8 cellular contexts compared by ENCODE assay signal in the genomic region with DNA sequence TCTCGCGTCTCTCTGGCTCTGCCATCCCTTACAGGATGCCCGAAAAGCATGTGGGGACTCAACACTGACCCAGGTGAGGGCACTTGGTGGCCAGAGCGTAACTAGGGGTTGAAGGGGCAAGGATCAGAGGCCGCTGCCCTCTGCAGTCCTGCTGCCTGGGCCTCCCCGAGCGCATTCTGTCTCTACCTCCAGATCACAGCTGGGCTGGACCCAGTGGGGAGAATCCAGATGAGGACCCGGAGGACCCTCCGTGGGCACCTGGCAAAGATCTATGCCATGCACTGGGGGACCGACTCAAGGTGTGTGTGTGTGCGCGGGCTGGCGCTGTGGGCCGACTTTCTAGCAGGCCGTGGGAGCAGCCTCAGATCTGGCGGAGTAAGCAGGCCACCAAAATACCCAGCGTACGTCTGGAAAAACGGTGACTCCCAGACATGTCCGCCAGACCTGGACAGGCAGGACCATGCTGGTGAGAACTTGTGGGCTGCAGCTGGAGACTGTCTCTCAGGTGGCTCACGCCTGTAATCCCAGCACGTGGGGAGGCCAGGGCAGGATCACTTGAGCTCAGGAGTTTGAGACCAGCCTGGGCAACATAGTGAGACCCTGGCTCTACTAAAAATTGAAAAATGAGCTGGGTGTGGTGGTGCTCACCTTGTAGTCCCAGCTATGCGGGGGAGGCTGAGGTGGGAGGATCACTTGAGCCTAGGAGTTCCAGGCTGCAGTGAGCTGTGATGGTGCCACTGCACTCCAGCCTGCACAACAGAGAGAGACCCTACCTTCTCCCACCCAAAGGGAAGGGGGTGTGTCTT. TPM values are rescaled to one million over a fixed set of nuclear protein-coding genes. Genes with fewer than 3 reads are reported as not detected.
A peak's percentile ranks its signal among the peaks of the same experiment; 100 is the strongest.
DNase-seq lines count a peak whose midpoint lies in the region; ATAC-seq, FAIRE-seq and TF ChIP-seq lines count a peak whose summit lies in the region.

No MANE protein-coding gene starts in this region.

- no peaks in the 10 kb centered on the region for H3K27me3 ChIP-seq in heart right ventricle

- peak; percentile 4 for DNase-seq in GM19239 (ENCODE audit: insufficient read length, low spot score)
- DNase-seq in activated T-helper 1 cell treated with anti-CD3 and anti-CD28 coated beads, Interleukin-12 subunit alpha, Interleukin-12 subunit beta, Interleukin-2, Interleukin-4 antibody, amounts not matched to agents 30 ng/mL and 10 ng/mL and 1 ng/mL, durations not matched to agents 14 hours and 24 hours and 36 hours (ENCODE audit: low spot score), result no peak
- DNase-seq in heart right ventricle, result no peak
- DNase-seq in skeletal muscle cell (ENCODE audit: low read depth), result no peak
- no peak for DNase-seq in activated CD4-positive, alpha-beta T cell treated with anti-CD3 and anti-CD28 coated beads for 48 hours
- DNase-seq in EL, result no peak

- H3K27ac ChIP-seq in heart right ventricle, result peak overlapping the region; percentile 78 to 100 (median 98)

- H3K4me1 Mint-ChIP-seq in activated T-helper 1 cell treated with anti-CD3 and anti-CD28 coated beads, Interleukin-12 subunit alpha, Interleukin-12 subunit beta, Interleukin-2, Interleukin-4 antibody, amounts not matched to agents 30 ng/mL and 10 ng/mL and 1 ng/mL, durations not matched to agents 14 hours and 24 hours and 36 hours (ENCODE audit: low read depth), result peaks cover 15% of the 10 kb centered on the region

- no peaks in the 10 kb centered on the region for H3K9me3 Mint-ChIP-seq in activated T-helper 1 cell treated with anti-CD3 and anti-CD28 coated beads, Interleukin-12 subunit alpha, Interleukin-12 subunit beta, Interleukin-2, Interleukin-4 antibody, amounts not matched to agents 30 ng/mL and 10 ng/mL and 1 ng/mL, durations not matched to agents 14 hours and 24 hours and 36 hours

- no peak for TF ChIP-seq CTCF in heart right ventricle (IDR thresholded peaks at IDR 0.05)

- H3K9me3 ChIP-seq in heart right ventricle, result no peaks in the 10 kb centered on the region

- H3K27me3 Mint-ChIP-seq in activated T-helper 1 cell treated with anti-CD3 and anti-CD28 coated beads, Interleukin-12 subunit alpha, Interleukin-12 subunit beta, Interleukin-2, Interleukin-4 antibody, amounts not matched to agents 30 ng/mL and 10 ng/mL and 1 ng/mL, durations not matched to agents 14 hours and 24 hours and 36 hours (ENCODE audit: insufficient read depth), result peaks cover 2% of the 10 kb centered on the region

- H3K4me1 ChIP-seq in heart right ventricle, result peaks cover 0 to 55% (median 23%) of the 10 kb centered on the region in 9 donors

- H3K4me3 Mint-ChIP-seq in activated T-helper 1 cell treated with anti-CD3 and anti-CD28 coated beads, Interleukin-12 subunit alpha, Interleukin-12 subunit beta, Interleukin-2, Interleukin-4 antibody, amounts not matched to agents 30 ng/mL and 10 ng/mL and 1 ng/mL, durations not matched to agents 14 hours and 24 hours and 36 hours, result peak overlapping the region; percentile 88

- 79 to 83% methylated on average over 21 to 23 of the region's 23 CpGs for WGBS in heart right ventricle, 2 donors

- intact Hi-C loops in activated T-helper 1 cell treated with anti-CD3 and anti-CD28 coated beads, Interleukin-12 subunit alpha, Interleukin-12 subunit beta, Interleukin-2, Interleukin-4 antibody, amounts not matched to agents 30 ng/mL and 10 ng/mL and 1 ng/mL, durations not matched to agents 14 hours and 24 hours and 36 hours (cut with micrococcal nuclease), result loop anchor here (10.0 kb wide), 1 partner anchor 552 kb away; a partner anchor contains a TSS
- intact Hi-C loops in heart right ventricle (cut with DNase I), result loop anchor here in 3 of 10 donors (5.0 to 10.0 kb wide), 3 partner anchors 64 to 244 kb away; a partner anchor contains a TSS

- FAIRE-seq in GM19239 (lab: Jason Lieb, UNC), result no peak

- H3K27ac Mint-ChIP-seq in activated T-helper 1 cell treated with anti-CD3 and anti-CD28 coated beads, Interleukin-12 subunit alpha, Interleukin-12 subunit beta, Interleukin-2, Interleukin-4 antibody, amounts not matched to agents 30 ng/mL and 10 ng/mL and 1 ng/mL, durations not matched to agents 14 hours and 24 hours and 36 hours, result peak overlapping the region; percentile 91

- peak overlapping the region in 9 of 10 donors; percentile 95 to 99 (median 96) for H3K4me3 ChIP-seq in heart right ventricle
- peak overlapping the region; percentile 97 for H3K4me3 ChIP-seq in skeletal muscle cell (ENCODE audit: low read depth, low read length)

- peaks cover 0 to 56% (median 30%) of the 10 kb centered on the region in 9 donors for H3K36me3 ChIP-seq in heart right ventricle

- ATAC-seq in heart right ventricle (no peak), HG02571 (IDR thresholded peaks at IDR 0.05; ENCODE audit: unreplicated experiment) (no peak), HG03432 (IDR thresholded peaks at IDR 0.05; ENCODE audit: unreplicated experiment) (no peak)

- H3K36me3 Mint-ChIP-seq in activated T-helper 1 cell treated with anti-CD3 and anti-CD28 coated beads, Interleukin-12 subunit alpha, Interleukin-12 subunit beta, Interleukin-2, Interleukin-4 antibody, amounts not matched to agents 30 ng/mL and 10 ng/mL and 1 ng/mL, durations not matched to agents 14 hours and 24 hours and 36 hours (ENCODE audit: low read depth), result peaks cover 18% of the 10 kb centered on the region

RNA-seq across cellular contexts. Expression of a gene that starts 3.2 kb away (rescaled TPM):
- 218 and 221 TPM in 2 replicates for total RNA-seq in activated T-helper 1 cell treated with anti-CD3 and anti-CD28 coated beads, Interleukin-12 subunit alpha, Interleukin-12 subunit beta, Interleukin-2, Interleukin-4 antibody, amounts not matched to agents 30 ng/mL and 10 ng/mL and 1 ng/mL, durations not matched to agents 14 hours and 24 hours and 36 hours
- total RNA-seq in heart right ventricle, result 100 to 1,000 TPM in 7 of 10 donors, 10 to 100 TPM in 3; 91.6 to 150 (median 106) TPM
- 100 to 1,000 TPM in 1 of 2 donors, 10 to 100 TPM in 1; 32.8 to 227 TPM for polyA plus RNA-seq in heart right ventricle

RNA-seq across cellular contexts. Expression of a gene that starts 17.3 kb away (rescaled TPM):
- 49.1 and 53.8 TPM in 2 replicates for total RNA-seq in activated T-helper 1 cell treated with anti-CD3 and anti-CD28 coated beads, Interleukin-12 subunit alpha, Interleukin-12 subunit beta, Interleukin-2, Interleukin-4 antibody, amounts not matched to agents 30 ng/mL and 10 ng/mL and 1 ng/mL, durations not matched to agents 14 hours and 24 hours and 36 hours
- total RNA-seq in heart right ventricle, result 10 to 100 TPM; 20.5 to 33.9 (median 24.2) TPM
- 10 to 100 TPM in 1 of 2 donors, 1 to 10 TPM in 1; 9.4 to 47.3 TPM for polyA plus RNA-seq in heart right ventricle

RNA-seq across cellular contexts. Expression of a gene that starts 20.5 kb away (rescaled TPM):
- total RNA-seq in activated T-helper 1 cell treated with anti-CD3 and anti-CD28 coated beads, Interleukin-12 subunit alpha, Interleukin-12 subunit beta, Interleukin-2, Interleukin-4 antibody, amounts not matched to agents 30 ng/mL and 10 ng/mL and 1 ng/mL, durations not matched to agents 14 hours and 24 hours and 36 hours, result not detected in 2 replicates
- not detected for total RNA-seq in heart right ventricle
- polyA plus RNA-seq in heart right ventricle, result not detected

RNA-seq across cellular contexts. Expression of a gene that starts 29.2 kb away (rescaled TPM):
- total RNA-seq in activated T-helper 1 cell treated with anti-CD3 and anti-CD28 coated beads, Interleukin-12 subunit alpha, Interleukin-12 subunit beta, Interleukin-2, Interleukin-4 antibody, amounts not matched to agents 30 ng/mL and 10 ng/mL and 1 ng/mL, durations not matched to agents 14 hours and 24 hours and 36 hours, result 82.7 and 84.4 TPM in 2 replicates
- total RNA-seq in heart right ventricle, result 10 to 100 TPM; 23.2 to 34.9 (median 25.3) TPM
- 10 to 100 TPM; 35.5 to 71.5 TPM for polyA plus RNA-seq in heart right ventricle

RNA-seq across cellular contexts. Expression of a gene that starts 35.4 kb away (rescaled TPM):
- 13.8 and 15.0 TPM in 2 replicates for total RNA-seq in activated T-helper 1 cell treated with anti-CD3 and anti-CD28 coated beads, Interleukin-12 subunit alpha, Interleukin-12 subunit beta, Interleukin-2, Interleukin-4 antibody, amounts not matched to agents 30 ng/mL and 10 ng/mL and 1 ng/mL, durations not matched to agents 14 hours and 24 hours and 36 hours
- under 1 TPM in 3 of 10 donors, not detected in 7; 0.20 to 0.57 (median 0.49) TPM for total RNA-seq in heart right ventricle
- polyA plus RNA-seq in heart right ventricle, result under 1 TPM; 0.29 to 0.58 TPM
